Comparison of ENCODE assay signal across 18 cellular contexts in the genomic region with DNA sequence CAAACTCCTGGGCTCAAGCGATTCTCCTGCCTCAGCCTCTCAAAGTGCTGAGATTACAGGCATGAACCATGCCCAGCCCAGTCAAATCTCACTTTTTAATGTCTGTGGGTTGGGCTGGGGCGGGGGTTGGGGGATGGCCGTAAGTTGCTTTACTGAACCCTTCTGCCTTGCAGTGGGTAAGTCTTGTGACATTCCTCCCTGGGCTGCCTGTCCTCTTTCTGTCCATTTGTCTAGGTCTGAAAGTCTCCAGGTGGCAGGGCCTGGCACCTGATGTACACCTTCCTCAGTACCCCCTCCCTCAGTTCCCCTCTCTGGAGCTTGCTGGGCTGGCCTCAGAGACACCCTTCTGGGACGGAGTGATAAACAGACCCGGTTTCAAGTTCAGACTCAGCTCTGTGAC. TPM values are rescaled to one million over a fixed set of nuclear protein-coding genes. Genes with fewer than 3 reads are reported as not detected.
"Had no signal": no experiment of that assay in that cellular context is flagged by ENCODE, and none has a peak within 500 bp of the region (broad histone marks: within the 10 kb centered on the region; RNA-seq: fewer than 3 reads in every experiment).

No MANE protein-coding gene starts in this region.

- H3K27ac ChIP-seq: colonic mucosa, epithelial cell of prostate, neutrophil, SK-N-MC, WERI-Rb-1 had no signal

- H3K4me1 ChIP-seq: colonic mucosa had no signal

- H3K9me3 ChIP-seq: colonic mucosa, neutrophil had no signal

- H3K4me3 ChIP-seq: colonic mucosa, SK-N-MC had no signal

- ATAC-seq: activated CD4-positive, alpha-beta T cell treated with anti-CD3 and anti-CD28 coated beads for 36 hours; activated naive CD8-positive, alpha-beta T cell treated with anti-CD3 and anti-CD28 coated beads, Interleukin-2, amount 50 U/mL, for 24 hours; stimulated activated naive CD8-positive, alpha-beta T cell treated with anti-CD3 and anti-CD28 coated beads, Interleukin-15, Interleukin-2, amounts not matched to agents 100 U/mL and 50 U/mL, for 24 hours had no signal

- H3K9me3 Mint-ChIP-seq: activated CD4-positive, alpha-beta memory T cell treated with anti-CD3 and anti-CD28 coated beads, Interleukin-2, amount 10 ng/mL, durations not matched to agents 7 days and 5 days; activated naive CD8-positive, alpha-beta T cell treated with anti-CD3 and anti-CD28 coated beads, Interleukin-2, amount 50 U/mL, for 24 hours; activated T-helper 1 cell treated with anti-CD3 and anti-CD28 coated beads, Interleukin-12 subunit alpha, Interleukin-12 subunit beta, Interleukin-2, Interleukin-4 antibody, amounts not matched to agents 30 ng/mL and 10 ng/mL and 1 ng/mL, durations not matched to agents 14 hours and 24 hours and 36 hours; memory B cell had no signal

- H3K36me3 ChIP-seq: colonic mucosa had no signal

- DNase-seq: activated CD4-positive, alpha-beta memory T cell treated with anti-CD3 and anti-CD28 coated beads, Interleukin-2, amount 10 ng/mL, durations not matched to agents 7 days and 5 days; activated CD4-positive, alpha-beta T cell treated with anti-CD3 and anti-CD28 coated beads for 36 hours; activated CD8-positive, alpha-beta memory T cell treated with anti-CD3 and anti-CD28 coated beads, Interleukin-2, amount 50 U/mL, for 48 hours; activated naive CD4-positive, alpha-beta T cell treated with Interleukin-2 at 50 U/mL for 16 hours; activated naive CD8-positive, alpha-beta T cell treated with anti-CD3 and anti-CD28 coated beads, Interleukin-2, amount 50 U/mL, for 24 hours; caudate nucleus; colonic mucosa; effector memory CD4-positive, alpha-beta T cell; stimulated activated CD4-positive, alpha-beta T cell treated with anti-CD3 and anti-CD28 coated beads, Interleukin-12 subunit alpha, Interleukin-12 subunit beta, amount 100 ng/mL, for 4 hours; stimulated activated naive CD8-positive, alpha-beta T cell treated with anti-CD3 and anti-CD28 coated beads, Interleukin-15, Interleukin-2, amounts not matched to agents 100 U/mL and 50 U/mL, for 24 hours; T-helper 1 cell; WERI-Rb-1 had no signal

- H3K27me3 ChIP-seq: colonic mucosa, neutrophil had no signal

- H3K4me3 Mint-ChIP-seq: activated CD4-positive, alpha-beta memory T cell treated with anti-CD3 and anti-CD28 coated beads, Interleukin-2, amount 10 ng/mL, durations not matched to agents 7 days and 5 days; activated CD4-positive, alpha-beta T cell treated with anti-CD3 and anti-CD28 coated beads for 36 hours; activated naive CD8-positive, alpha-beta T cell treated with anti-CD3 and anti-CD28 coated beads, Interleukin-2, amount 50 U/mL, for 24 hours; activated T-helper 1 cell treated with anti-CD3 and anti-CD28 coated beads, Interleukin-12 subunit alpha, Interleukin-12 subunit beta, Interleukin-2, Interleukin-4 antibody, amounts not matched to agents 30 ng/mL and 10 ng/mL and 1 ng/mL, durations not matched to agents 14 hours and 24 hours and 36 hours; memory B cell had no signal

- H3K27me3 Mint-ChIP-seq: activated CD4-positive, alpha-beta memory T cell treated with anti-CD3 and anti-CD28 coated beads, Interleukin-2, amount 10 ng/mL, durations not matched to agents 7 days and 5 days; activated CD4-positive, alpha-beta T cell treated with anti-CD3 and anti-CD28 coated beads for 36 hours; activated naive CD8-positive, alpha-beta T cell treated with anti-CD3 and anti-CD28 coated beads, Interleukin-2, amount 50 U/mL, for 24 hours; memory B cell had no signal

- H3K27ac Mint-ChIP-seq: activated CD4-positive, alpha-beta memory T cell treated with anti-CD3 and anti-CD28 coated beads, Interleukin-2, amount 10 ng/mL, durations not matched to agents 7 days and 5 days; activated CD4-positive, alpha-beta T cell treated with anti-CD3 and anti-CD28 coated beads for 36 hours; activated naive CD8-positive, alpha-beta T cell treated with anti-CD3 and anti-CD28 coated beads, Interleukin-2, amount 50 U/mL, for 24 hours; activated T-helper 1 cell treated with anti-CD3 and anti-CD28 coated beads, Interleukin-12 subunit alpha, Interleukin-12 subunit beta, Interleukin-2, Interleukin-4 antibody, amounts not matched to agents 30 ng/mL and 10 ng/mL and 1 ng/mL, durations not matched to agents 14 hours and 24 hours and 36 hours; memory B cell had no signal

RNA-seq across cellular contexts. Expression of a gene that starts 51.3 kb away (rescaled TPM):
- total RNA-seq: activated CD4-positive, alpha-beta memory T cell treated with anti-CD3 and anti-CD28 coated beads, Interleukin-2, amount 10 ng/mL, durations not matched to agents 7 days and 5 days; activated CD4-positive, alpha-beta T cell treated with anti-CD3 and anti-CD28 coated beads for 36 hours; activated T-helper 1 cell treated with anti-CD3 and anti-CD28 coated beads, Interleukin-12 subunit alpha, Interleukin-12 subunit beta, Interleukin-2, Interleukin-4 antibody, amounts not matched to agents 30 ng/mL and 10 ng/mL and 1 ng/mL, durations not matched to agents 14 hours and 24 hours and 36 hours; colonic mucosa; sciatic nerve had no signal
